ENCODE assay signal across 8 cellular contexts in genomic region chr2:111770916-111771658, GRCh38.
A peak's percentile ranks its signal among the peaks of the same experiment; 100 is the strongest.
DNase-seq lines count a peak whose midpoint lies in the region; ATAC-seq, FAIRE-seq and TF ChIP-seq lines count a peak whose summit lies in the region.
"Not testable (repeated sequence)": the region's sequence is repeated elsewhere in the genome, so short reads cannot be mapped to it uniquely, and the experiment has no call there.

No MANE protein-coding gene starts in this region.

- BruUV-seq in Panc1 (replicated peaks; lab: Mats Ljungman, UMichigan) = TSS peak; percentile 30

- ATAC-seq in Panc1; central memory CD8-positive, alpha-beta T cell (replicated peaks; ENCODE audit: extremely low read depth, poor library complexity, severe bottlenecking): not testable (repeated sequence)
- ATAC-seq in Right ventricle myocardium inferior (peak; percentile 48), heart left ventricle (peak in 3 of 4 donors; percentile 53 to 65 (median 57)), left lobe of liver (peak; percentile 56), psoas muscle (peak in 3 of 4 donors; percentile 61 to 76 (median 65))

- 64 to 78% (median 69%) methylated on average over 2 of the region's 3 CpGs for WGBS in heart left ventricle, 4 donors
- 72 to 82% (median 80%) methylated on average over 2 of the region's 3 CpGs for WGBS in psoas muscle, 3 donors

- intact Hi-C loops in Panc1 (cut with micrococcal nuclease; ENCODE audit: unreplicated experiment); Right ventricle myocardium inferior (cut with DNase I); heart left ventricle (cut with DNase I); psoas muscle (cut with DNase I): not testable (repeated sequence)

- peaks cover 15% of the 10 kb centered on the region for H3K36me3 Mint-ChIP-seq in central memory CD8-positive, alpha-beta T cell (ENCODE audit: insufficient read depth)

- peak overlapping the region; percentile 27 for H3K27ac Mint-ChIP-seq in central memory CD8-positive, alpha-beta T cell (ENCODE audit: low read depth)

- not testable (repeated sequence) for H3K4me1 Mint-ChIP-seq in central memory CD8-positive, alpha-beta T cell

- not testable (repeated sequence) for H3K27me3 Mint-ChIP-seq in central memory CD8-positive, alpha-beta T cell

- not testable (repeated sequence) for H3K36me3 ChIP-seq in Panc1 (ENCODE audit: control insufficient read depth, insufficient read depth, low read length); heart left ventricle; psoas muscle (ENCODE audit: insufficient read depth in 1 of 2, low read depth in 1 of 2)

- H3K9me3 ChIP-seq in Panc1 (ENCODE audit: control insufficient read depth, insufficient read depth, low read depth, low read length); heart left ventricle; psoas muscle: not testable (repeated sequence)

- H3K27ac ChIP-seq in Panc1 (ENCODE audit: low read length); heart left ventricle; psoas muscle: not testable (repeated sequence)

- TF ChIP-seq POLR2A in heart left ventricle (IDR thresholded peaks at IDR 0.05) = not testable (repeated sequence)

- CTCF ChIA-PET in Panc1 (lab: Charles Lee) = not testable (repeated sequence)

- not testable (repeated sequence) for TF ChIP-seq CTCF in Panc1 (IDR thresholded peaks at IDR 0.05); heart left ventricle (IDR thresholded peaks at IDR 0.05); psoas muscle (IDR thresholded peaks at IDR 0.05)

- not testable (repeated sequence) for H3K4me3 ChIP-seq in Panc1 (ENCODE audit: low read depth in 2 of 2, low read length in 2 of 2); heart left ventricle; psoas muscle

- POLR2A ChIA-PET in Panc1 (lab: Charles Lee) = not testable (repeated sequence)

- FAIRE-seq in HTR-8/SVneo (lab: Jason Lieb, UNC) = peak; percentile 79
- peak; percentile 69 for FAIRE-seq in urothelium cell line (lab: Jason Lieb, UNC)

- DNase-seq in HTR-8/SVneo (ENCODE audit: insufficient read length, low spot score); Panc1 (ENCODE audit: low read depth, low spot score); central memory CD8-positive, alpha-beta T cell (ENCODE audit: low spot score in 2 of 2); Right ventricle myocardium inferior (ENCODE audit: missing footprints); heart left ventricle; left lobe of liver (ENCODE audit: low spot score); psoas muscle; urothelium cell line (ENCODE audit: low spot score): not testable (repeated sequence)

- H3K9me3 Mint-ChIP-seq in central memory CD8-positive, alpha-beta T cell = not testable (repeated sequence)

- H3K27me3 ChIP-seq in Panc1 (ENCODE audit: control insufficient read depth, insufficient read depth, low read length); heart left ventricle; psoas muscle (ENCODE audit: insufficient read depth in 3 of 3, low read length in 2 of 3): not testable (repeated sequence)

- not testable (repeated sequence) for H3K4me3 Mint-ChIP-seq in central memory CD8-positive, alpha-beta T cell

- in situ Hi-C loops in Panc1 (cut with HindIII; ENCODE audit: low pct_unique_long_range_greater_than_20kb, low sequenced_read_pairs) = not testable (repeated sequence)

- H3K4me1 ChIP-seq in Panc1 (ENCODE audit: control insufficient read depth, insufficient read depth, low read length); heart left ventricle; psoas muscle: not testable (repeated sequence)
